In the genomic region with DNA sequence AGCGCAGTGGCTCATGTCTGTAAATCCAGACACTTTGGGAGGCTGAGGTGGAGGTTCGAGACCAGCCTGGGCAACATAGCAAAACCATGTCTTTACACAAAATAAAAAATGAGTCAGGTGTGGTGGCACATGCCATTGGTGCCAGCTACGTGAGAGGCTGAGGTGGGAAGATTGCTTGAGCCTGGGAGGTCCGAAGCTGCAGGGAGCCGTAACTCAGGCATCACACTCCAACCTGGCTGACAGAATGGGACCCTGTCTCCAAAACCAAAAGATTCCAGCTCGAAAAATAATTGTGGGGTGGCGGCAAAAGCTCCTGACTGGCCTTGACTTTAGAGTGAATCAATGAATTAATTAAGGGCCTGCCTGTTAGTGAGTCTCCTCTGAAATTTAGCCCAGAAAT, we compare ENCODE assay signal across 25 cellular contexts. TPM values are rescaled to one million over a fixed set of nuclear protein-coding genes. Genes with fewer than 3 reads are reported as not detected.
"Had no signal": no experiment of that assay in that cellular context is flagged by ENCODE, and none has a peak within 500 bp of the region (broad histone marks: within the 10 kb centered on the region; RNA-seq: fewer than 3 reads in every experiment).

No MANE protein-coding gene starts in this region.

- H2AFZ ChIP-seq: neural progenitor cell, parathyroid adenoma had no signal

- ATAC-seq: effector memory CD8-positive, alpha-beta T cell; gastroesophageal sphincter; left lobe of liver; right lobe of liver had no signal

- FAIRE-seq: colon, urothelium cell line had no signal

- H3K4me3 ChIP-seq: esophagus squamous epithelium, gastroesophageal sphincter, neural progenitor cell, prostate gland, right lobe of liver, skin epidermis, stomach had no signal

- H3K36me3 ChIP-seq: esophagus squamous epithelium, gastroesophageal sphincter, neural progenitor cell, prostate gland, right lobe of liver, stomach had no signal

- H3K79me2 ChIP-seq: parathyroid adenoma had no signal

- H3K9ac ChIP-seq: neural progenitor cell, parathyroid adenoma had no signal

- DNase-seq: effector memory CD8-positive, alpha-beta T cell; esophagus squamous epithelium; foreskin fibroblast; glutamatergic neuron; islet precursor cell; midbrain; right lobe of liver; stimulated activated CD4-positive, alpha-beta T cell treated with anti-CD3 and anti-CD28 coated beads, Interleukin-2, amount 100 ng/mL, for 24 hours; stimulated activated CD4-positive, alpha-beta T cell treated with anti-CD3 and anti-CD28 coated beads, Interleukin-4, amount 100 ng/mL, for 4 hours; stimulated activated naive CD4-positive, alpha-beta T cell; stomach; substantia nigra had no signal

- H3K27me3 ChIP-seq: right lobe of liver had no signal

- H3K9me3 ChIP-seq: esophagus squamous epithelium, gastroesophageal sphincter, prostate gland, right lobe of liver, stomach had no signal

- H3K27ac ChIP-seq: epithelial cell of prostate, esophagus squamous epithelium, gastroesophageal sphincter, neural progenitor cell, parathyroid adenoma, prostate gland, right lobe of liver, skin epidermis, stomach had no signal

- H3K4me1 ChIP-seq: esophagus squamous epithelium, gastroesophageal sphincter, neural progenitor cell, parathyroid adenoma, prostate gland, right lobe of liver, stomach had no signal

- H3K4me2 ChIP-seq: neural progenitor cell had no signal

RNA-seq across cellular contexts. Expression of a gene that starts 1.2 kb away (rescaled TPM):
- total RNA-seq: esophagus squamous epithelium; gastroesophageal sphincter; lower leg skin; natural killer cell treated with Interleukin-12 subunit alpha and Interleukin-12 subunit beta and Interleukin-15 and Interleukin-18, amount 100 ng/mL, for 72 hours; omental fat pad; renal cortical epithelial cell; right lobe of liver; stomach had no signal
- polyA plus RNA-seq: stomach had no signal

RNA-seq across cellular contexts. Expression of a gene that starts 29.3 kb away (rescaled TPM):
- total RNA-seq: esophagus squamous epithelium; gastroesophageal sphincter; left lobe of liver; lower leg skin; natural killer cell treated with Interleukin-12 subunit alpha and Interleukin-12 subunit beta and Interleukin-15 and Interleukin-18, amount 100 ng/mL, for 72 hours; omental fat pad; renal cortical epithelial cell; right lobe of liver; stomach had no signal
- polyA plus RNA-seq: stomach had no signal
